Comparison of ENCODE assay signal across 21 cellular contexts in genomic region chr11:55261855-55262254, GRCh38. TPM values are rescaled to one million over a fixed set of nuclear protein-coding genes. Genes with fewer than 3 reads are reported as not detected.
"Had no signal": no experiment of that assay in that cellular context is flagged by ENCODE, and none has a peak within 500 bp of the region (broad histone marks: within the 10 kb centered on the region; RNA-seq: fewer than 3 reads in every experiment).

TSS of gene TRIM48 (plus strand) at chr11:55262155. CDS start at chr11:55262268, 113 bp downstream.

RNA-seq across cellular contexts. Expression of gene TRIM48, which starts in this region (rescaled TPM):
- total RNA-seq: activated naive CD4-positive, alpha-beta T cell treated with anti-CD3 and anti-CD28 coated beads for 36 hours; activated naive CD4-positive, alpha-beta T cell treated with anti-CD3 and anti-CD28 coated beads, Interleukin-2, amount 50 U/mL, for 72 hours; activated naive CD8-positive, alpha-beta T cell treated with anti-CD3 and anti-CD28 coated beads for 36 hours; activated naive CD8-positive, alpha-beta T cell treated with anti-CD3 and anti-CD28 coated beads, Interleukin-2, amount 10 ng/mL, durations not matched to agents 7 days and 5 days; activated T-cell treated with anti-CD3 and anti-CD28 coated beads, Interleukin-2, amount 50 U/mL, for 4 hours; activated T-cell treated with anti-CD3 and anti-CD28 coated beads, Interleukin-2, amount 50 U/mL, for 72 hours; activated T-helper 1 cell treated with anti-CD3 and anti-CD28 coated beads, Interleukin-12 subunit alpha, Interleukin-12 subunit beta, Interleukin-2, Interleukin-4 antibody, amounts not matched to agents 30 ng/mL and 10 ng/mL and 1 ng/mL, durations not matched to agents 14 hours and 24 hours and 36 hours; activated T-helper 17 cell treated with anti-CD3 and anti-CD28 coated beads, Interleukin-2, amount 50 U/mL, for 72 hours; activated T-helper 2 cell treated with anti-CD3 and anti-CD28 coated beads, Interferon-gamma antibody, Interleukin-2, Interleukin-4, amounts not matched to agents 10 μg/mL and 5 μg/mL and 100 μg/mL, durations not matched to agents 14 hours and 24 hours and 36 hours; adrenal gland; aorta; ascending aorta; astrocyte; body of pancreas; breast epithelium; bronchial epithelial cell; cardiac muscle cell; cardiac septum; cerebellum; chondrocyte had no signal
- polyA plus RNA-seq: adipose tissue, adrenal gland, aorta, cardiac muscle cell had no signal
